In the genomic region with DNA sequence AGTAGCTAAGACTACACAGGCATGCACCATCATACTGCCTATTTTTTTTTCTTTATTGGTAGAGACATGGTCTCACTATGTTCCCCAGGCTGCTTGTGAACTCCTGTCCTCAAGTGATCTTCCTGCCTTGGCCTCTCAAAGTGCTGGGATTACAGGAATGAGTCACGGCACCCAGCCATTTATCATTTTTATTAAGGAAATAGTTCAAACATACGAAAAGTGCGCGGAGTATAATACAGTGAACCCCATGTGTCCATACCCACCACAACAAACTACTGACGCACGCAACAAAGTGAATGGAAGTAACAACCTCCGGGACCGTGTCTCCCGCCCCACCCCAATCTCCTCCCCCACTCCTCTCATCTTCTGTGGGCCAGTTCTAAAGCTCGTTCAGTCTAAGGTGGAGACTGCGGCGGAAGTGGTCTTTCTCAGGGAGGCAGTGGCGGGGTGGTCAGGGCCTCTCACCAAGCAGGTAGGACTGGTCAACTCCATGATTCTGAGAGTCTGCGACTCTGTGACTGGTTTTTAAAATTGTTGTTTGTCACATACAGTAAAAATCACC, we compare ENCODE assay signal across 1 cellular context.
TF ChIP-seq lines count a peak whose summit lies in the region.

No MANE protein-coding gene starts in this region.

TF ChIP-seq in K562, 482 proteins besides CTCF, POLR2A, EP300 and RAD21 (continued from another document and continues in another):
- TF ChIP-seq, protein P1, sequence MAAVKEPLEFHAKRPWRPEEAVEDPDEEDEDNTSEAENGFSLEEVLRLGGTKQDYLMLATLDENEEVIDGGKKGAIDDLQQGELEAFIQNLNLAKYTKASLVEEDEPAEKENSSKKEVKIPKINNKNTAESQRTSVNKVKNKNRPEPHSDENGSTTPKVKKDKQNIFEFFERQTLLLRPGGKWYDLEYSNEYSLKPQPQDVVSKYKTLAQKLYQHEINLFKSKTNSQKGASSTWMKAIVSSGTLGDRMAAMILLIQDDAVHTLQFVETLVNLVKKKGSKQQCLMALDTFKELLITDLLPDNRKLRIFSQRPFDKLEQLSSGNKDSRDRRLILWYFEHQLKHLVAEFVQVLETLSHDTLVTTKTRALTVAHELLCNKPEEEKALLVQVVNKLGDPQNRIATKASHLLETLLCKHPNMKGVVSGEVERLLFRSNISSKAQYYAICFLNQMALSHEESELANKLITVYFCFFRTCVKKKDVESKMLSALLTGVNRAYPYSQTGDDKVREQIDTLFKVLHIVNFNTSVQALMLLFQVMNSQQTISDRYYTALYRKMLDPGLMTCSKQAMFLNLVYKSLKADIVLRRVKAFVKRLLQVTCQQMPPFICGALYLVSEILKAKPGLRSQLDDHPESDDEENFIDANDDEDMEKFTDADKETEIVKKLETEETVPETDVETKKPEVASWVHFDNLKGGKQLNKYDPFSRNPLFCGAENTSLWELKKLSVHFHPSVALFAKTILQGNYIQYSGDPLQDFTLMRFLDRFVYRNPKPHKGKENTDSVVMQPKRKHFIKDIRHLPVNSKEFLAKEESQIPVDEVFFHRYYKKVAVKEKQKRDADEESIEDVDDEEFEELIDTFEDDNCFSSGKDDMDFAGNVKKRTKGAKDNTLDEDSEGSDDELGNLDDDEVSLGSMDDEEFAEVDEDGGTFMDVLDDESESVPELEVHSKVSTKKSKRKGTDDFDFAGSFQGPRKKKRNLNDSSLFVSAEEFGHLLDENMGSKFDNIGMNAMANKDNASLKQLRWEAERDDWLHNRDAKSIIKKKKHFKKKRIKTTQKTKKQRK (IDR thresholded peaks at IDR 0.05; ENCODE audit: borderline replicate concordance, low read depth, low read length), result no peak
- TF ChIP-seq, protein P2, sequence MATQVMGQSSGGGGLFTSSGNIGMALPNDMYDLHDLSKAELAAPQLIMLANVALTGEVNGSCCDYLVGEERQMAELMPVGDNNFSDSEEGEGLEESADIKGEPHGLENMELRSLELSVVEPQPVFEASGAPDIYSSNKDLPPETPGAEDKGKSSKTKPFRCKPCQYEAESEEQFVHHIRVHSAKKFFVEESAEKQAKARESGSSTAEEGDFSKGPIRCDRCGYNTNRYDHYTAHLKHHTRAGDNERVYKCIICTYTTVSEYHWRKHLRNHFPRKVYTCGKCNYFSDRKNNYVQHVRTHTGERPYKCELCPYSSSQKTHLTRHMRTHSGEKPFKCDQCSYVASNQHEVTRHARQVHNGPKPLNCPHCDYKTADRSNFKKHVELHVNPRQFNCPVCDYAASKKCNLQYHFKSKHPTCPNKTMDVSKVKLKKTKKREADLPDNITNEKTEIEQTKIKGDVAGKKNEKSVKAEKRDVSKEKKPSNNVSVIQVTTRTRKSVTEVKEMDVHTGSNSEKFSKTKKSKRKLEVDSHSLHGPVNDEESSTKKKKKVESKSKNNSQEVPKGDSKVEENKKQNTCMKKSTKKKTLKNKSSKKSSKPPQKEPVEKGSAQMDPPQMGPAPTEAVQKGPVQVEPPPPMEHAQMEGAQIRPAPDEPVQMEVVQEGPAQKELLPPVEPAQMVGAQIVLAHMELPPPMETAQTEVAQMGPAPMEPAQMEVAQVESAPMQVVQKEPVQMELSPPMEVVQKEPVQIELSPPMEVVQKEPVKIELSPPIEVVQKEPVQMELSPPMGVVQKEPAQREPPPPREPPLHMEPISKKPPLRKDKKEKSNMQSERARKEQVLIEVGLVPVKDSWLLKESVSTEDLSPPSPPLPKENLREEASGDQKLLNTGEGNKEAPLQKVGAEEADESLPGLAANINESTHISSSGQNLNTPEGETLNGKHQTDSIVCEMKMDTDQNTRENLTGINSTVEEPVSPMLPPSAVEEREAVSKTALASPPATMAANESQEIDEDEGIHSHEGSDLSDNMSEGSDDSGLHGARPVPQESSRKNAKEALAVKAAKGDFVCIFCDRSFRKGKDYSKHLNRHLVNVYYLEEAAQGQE (CRISPR knock-in tag; IDR thresholded peaks at IDR 0.05; ENCODE audit: low read depth), result no peak
- TF ChIP-seq WHSC1 (IDR thresholded peaks at IDR 0.05; ENCODE audit: low read length), result no peak
- no peak for TF ChIP-seq SIN3B (IDR thresholded peaks at IDR 0.05; ENCODE audit: low read depth)
- no peak for TF ChIP-seq KDM4B (IDR thresholded peaks at IDR 0.05; ENCODE audit: borderline replicate concordance in 2 of 2, low read depth in 1 of 2)
- TF ChIP-seq PHF8 (IDR thresholded peaks at IDR 0.05; ENCODE audit: borderline replicate concordance, low read length), result peak; percentile 23; the same call in 1 of the 2 replicates
- TF ChIP-seq, protein P3, sequence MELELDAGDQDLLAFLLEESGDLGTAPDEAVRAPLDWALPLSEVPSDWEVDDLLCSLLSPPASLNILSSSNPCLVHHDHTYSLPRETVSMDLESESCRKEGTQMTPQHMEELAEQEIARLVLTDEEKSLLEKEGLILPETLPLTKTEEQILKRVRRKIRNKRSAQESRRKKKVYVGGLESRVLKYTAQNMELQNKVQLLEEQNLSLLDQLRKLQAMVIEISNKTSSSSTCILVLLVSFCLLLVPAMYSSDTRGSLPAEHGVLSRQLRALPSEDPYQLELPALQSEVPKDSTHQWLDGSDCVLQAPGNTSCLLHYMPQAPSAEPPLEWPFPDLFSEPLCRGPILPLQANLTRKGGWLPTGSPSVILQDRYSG (tag; conservative IDR thresholded peaks at IDR 0.05; ENCODE audit: low read depth), result no peak
- TF ChIP-seq SPI1 (IDR thresholded peaks at IDR 0.05; ENCODE audit: borderline replicate concordance, low read depth, low read length), result no peak
- TF ChIP-seq TRIM28 (IDR thresholded peaks at IDR 0.05), result no peak
- TF ChIP-seq ZNF263 (CRISPR knock-in tag; IDR thresholded peaks at IDR 0.05; ENCODE audit: borderline replicate concordance), result no peak
- TF ChIP-seq KLF16 (IDR thresholded peaks at IDR 0.05), result no peak
- no peak for TF ChIP-seq ZNF778 (CRISPR knock-in tag; IDR thresholded peaks at IDR 0.05)
- no peak for TF ChIP-seq ZZZ3 (IDR thresholded peaks at IDR 0.05)
- TF ChIP-seq, protein P4, sequence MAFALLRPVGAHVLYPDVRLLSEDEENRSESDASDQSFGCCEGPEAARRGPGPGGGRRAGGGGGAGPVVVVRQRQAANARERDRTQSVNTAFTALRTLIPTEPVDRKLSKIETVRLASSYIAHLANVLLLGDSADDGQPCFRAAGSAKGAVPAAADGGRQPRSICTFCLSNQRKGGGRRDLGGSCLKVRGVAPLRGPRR (CRISPR knock-in tag; IDR thresholded peaks at IDR 0.05), result no peak
- TF ChIP-seq ATF7 (IDR thresholded peaks at IDR 0.05), result no peak
- no peak; the same call in 1 of the 2 replicates for TF ChIP-seq ETV5 (CRISPR knock-in tag; IDR thresholded peaks at IDR 0.05; ENCODE audit: low read depth)
- no peak for TF ChIP-seq HIVEP1 (CRISPR knock-in tag; IDR thresholded peaks at IDR 0.05)
- TF ChIP-seq TCFL5 (CRISPR knock-in tag; conservative IDR thresholded peaks at IDR 0.05), result no peak
- TF ChIP-seq DNMT1 (IDR thresholded peaks at IDR 0.05), result no peak
- no peak for TF ChIP-seq TSC22D4 (tag; IDR thresholded peaks at IDR 0.05)
- TF ChIP-seq, protein P5, sequence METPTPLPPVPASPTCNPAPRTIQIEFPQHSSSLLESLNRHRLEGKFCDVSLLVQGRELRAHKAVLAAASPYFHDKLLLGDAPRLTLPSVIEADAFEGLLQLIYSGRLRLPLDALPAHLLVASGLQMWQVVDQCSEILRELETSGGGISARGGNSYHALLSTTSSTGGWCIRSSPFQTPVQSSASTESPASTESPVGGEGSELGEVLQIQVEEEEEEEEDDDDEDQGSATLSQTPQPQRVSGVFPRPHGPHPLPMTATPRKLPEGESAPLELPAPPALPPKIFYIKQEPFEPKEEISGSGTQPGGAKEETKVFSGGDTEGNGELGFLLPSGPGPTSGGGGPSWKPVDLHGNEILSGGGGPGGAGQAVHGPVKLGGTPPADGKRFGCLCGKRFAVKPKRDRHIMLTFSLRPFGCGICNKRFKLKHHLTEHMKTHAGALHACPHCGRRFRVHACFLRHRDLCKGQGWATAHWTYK (CRISPR knock-in tag; IDR thresholded peaks at IDR 0.05), result no peak
- TF ChIP-seq ZC3H11A (IDR thresholded peaks at IDR 0.05; ENCODE audit: low read depth, low read length), result no peak
- TF ChIP-seq MCM7 (IDR thresholded peaks at IDR 0.05), result no peak
- no peak for TF ChIP-seq ILK (tag; IDR thresholded peaks at IDR 0.05; ENCODE audit: borderline replicate concordance, low read depth)
- TF ChIP-seq, protein P6, sequence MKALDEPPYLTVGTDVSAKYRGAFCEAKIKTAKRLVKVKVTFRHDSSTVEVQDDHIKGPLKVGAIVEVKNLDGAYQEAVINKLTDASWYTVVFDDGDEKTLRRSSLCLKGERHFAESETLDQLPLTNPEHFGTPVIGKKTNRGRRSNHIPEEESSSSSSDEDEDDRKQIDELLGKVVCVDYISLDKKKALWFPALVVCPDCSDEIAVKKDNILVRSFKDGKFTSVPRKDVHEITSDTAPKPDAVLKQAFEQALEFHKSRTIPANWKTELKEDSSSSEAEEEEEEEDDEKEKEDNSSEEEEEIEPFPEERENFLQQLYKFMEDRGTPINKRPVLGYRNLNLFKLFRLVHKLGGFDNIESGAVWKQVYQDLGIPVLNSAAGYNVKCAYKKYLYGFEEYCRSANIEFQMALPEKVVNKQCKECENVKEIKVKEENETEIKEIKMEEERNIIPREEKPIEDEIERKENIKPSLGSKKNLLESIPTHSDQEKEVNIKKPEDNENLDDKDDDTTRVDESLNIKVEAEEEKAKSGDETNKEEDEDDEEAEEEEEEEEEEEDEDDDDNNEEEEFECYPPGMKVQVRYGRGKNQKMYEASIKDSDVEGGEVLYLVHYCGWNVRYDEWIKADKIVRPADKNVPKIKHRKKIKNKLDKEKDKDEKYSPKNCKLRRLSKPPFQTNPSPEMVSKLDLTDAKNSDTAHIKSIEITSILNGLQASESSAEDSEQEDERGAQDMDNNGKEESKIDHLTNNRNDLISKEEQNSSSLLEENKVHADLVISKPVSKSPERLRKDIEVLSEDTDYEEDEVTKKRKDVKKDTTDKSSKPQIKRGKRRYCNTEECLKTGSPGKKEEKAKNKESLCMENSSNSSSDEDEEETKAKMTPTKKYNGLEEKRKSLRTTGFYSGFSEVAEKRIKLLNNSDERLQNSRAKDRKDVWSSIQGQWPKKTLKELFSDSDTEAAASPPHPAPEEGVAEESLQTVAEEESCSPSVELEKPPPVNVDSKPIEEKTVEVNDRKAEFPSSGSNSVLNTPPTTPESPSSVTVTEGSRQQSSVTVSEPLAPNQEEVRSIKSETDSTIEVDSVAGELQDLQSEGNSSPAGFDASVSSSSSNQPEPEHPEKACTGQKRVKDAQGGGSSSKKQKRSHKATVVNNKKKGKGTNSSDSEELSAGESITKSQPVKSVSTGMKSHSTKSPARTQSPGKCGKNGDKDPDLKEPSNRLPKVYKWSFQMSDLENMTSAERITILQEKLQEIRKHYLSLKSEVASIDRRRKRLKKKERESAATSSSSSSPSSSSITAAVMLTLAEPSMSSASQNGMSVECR (CRISPR knock-in tag; IDR thresholded peaks at IDR 0.05), result no peak
- no peak for TF ChIP-seq ELF4 (CRISPR knock-in tag; IDR thresholded peaks at IDR 0.05)
- TF ChIP-seq SP2 (IDR thresholded peaks at IDR 0.05; ENCODE audit: extremely low read depth, low read depth, low read length, poor library complexity, severe bottlenecking), result no peak
- TF ChIP-seq, protein P7, sequence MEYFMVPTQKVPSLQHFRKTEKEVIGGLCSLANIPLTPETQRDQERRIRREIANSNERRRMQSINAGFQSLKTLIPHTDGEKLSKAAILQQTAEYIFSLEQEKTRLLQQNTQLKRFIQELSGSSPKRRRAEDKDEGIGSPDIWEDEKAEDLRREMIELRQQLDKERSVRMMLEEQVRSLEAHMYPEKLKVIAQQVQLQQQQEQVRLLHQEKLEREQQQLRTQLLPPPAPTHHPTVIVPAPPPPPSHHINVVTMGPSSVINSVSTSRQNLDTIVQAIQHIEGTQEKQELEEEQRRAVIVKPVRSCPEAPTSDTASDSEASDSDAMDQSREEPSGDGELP (CRISPR knock-in tag; IDR thresholded peaks at IDR 0.05; ENCODE audit: borderline replicate concordance), result no peak
- no peak for TF ChIP-seq NFYB (IDR thresholded peaks at IDR 0.05; ENCODE audit: extremely low read depth, insufficient read length)
- TF ChIP-seq FOXA1 (IDR thresholded peaks at IDR 0.05; ENCODE audit: borderline replicate concordance), result no peak
- no peak for TF ChIP-seq ZNF431 (CRISPR knock-in tag; IDR thresholded peaks at IDR 0.05)
- TF ChIP-seq ZNF589 (CRISPR knock-in tag; IDR thresholded peaks at IDR 0.05; ENCODE audit: low read depth), result no peak
- TF ChIP-seq POLR2AphosphoS2 (IDR thresholded peaks at IDR 0.05; ENCODE audit: low read length), result no peak
- TF ChIP-seq NELFE (IDR thresholded peaks at IDR 0.05; ENCODE audit: insufficient read depth, insufficient read length), result no peak
- TF ChIP-seq PCBP2 (IDR thresholded peaks at IDR 0.05; ENCODE audit: low read depth, low read length, poor library complexity, severe bottlenecking), result no peak
- no peak for TF ChIP-seq SRSF3 (IDR thresholded peaks at IDR 0.05; ENCODE audit: insufficient read depth, low read length)
- TF ChIP-seq, protein P8, sequence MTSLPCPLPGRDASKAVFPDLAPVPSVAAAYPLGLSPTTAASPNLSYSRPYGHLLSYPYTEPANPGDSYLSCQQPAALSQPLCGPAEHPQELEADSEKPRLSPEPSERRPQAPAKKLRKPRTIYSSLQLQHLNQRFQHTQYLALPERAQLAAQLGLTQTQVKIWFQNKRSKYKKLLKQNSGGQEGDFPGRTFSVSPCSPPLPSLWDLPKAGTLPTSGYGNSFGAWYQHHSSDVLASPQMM (CRISPR knock-in tag; IDR thresholded peaks at IDR 0.05), result no peak
- 0 out of 2 replicates have a peak, but pooled peaks have one; percentile 19 for TF ChIP-seq EP400 (IDR thresholded peaks at IDR 0.05)
- TF ChIP-seq ASH1L (IDR thresholded peaks at IDR 0.05; ENCODE audit: borderline replicate concordance, low read depth, partially characterized antibody), result no peak
- no peak for TF ChIP-seq KHSRP (IDR thresholded peaks at IDR 0.05)
- TF ChIP-seq ZNF780A (CRISPR knock-in tag; IDR thresholded peaks at IDR 0.05), result no peak
- TF ChIP-seq ZNF121 (CRISPR knock-in tag; conservative IDR thresholded peaks at IDR 0.05), result no peak
- TF ChIP-seq ZNF384 (IDR thresholded peaks at IDR 0.05; ENCODE audit: low read depth, low read length), result peak; percentile 58
- TF ChIP-seq RBM22 (IDR thresholded peaks at IDR 0.05; ENCODE audit: low read depth, low read length, poor library complexity, severe bottlenecking), result no peak
- no peak for TF ChIP-seq NR3C1 (CRISPR knock-in tag; IDR thresholded peaks at IDR 0.05)
- TF ChIP-seq, protein P9, sequence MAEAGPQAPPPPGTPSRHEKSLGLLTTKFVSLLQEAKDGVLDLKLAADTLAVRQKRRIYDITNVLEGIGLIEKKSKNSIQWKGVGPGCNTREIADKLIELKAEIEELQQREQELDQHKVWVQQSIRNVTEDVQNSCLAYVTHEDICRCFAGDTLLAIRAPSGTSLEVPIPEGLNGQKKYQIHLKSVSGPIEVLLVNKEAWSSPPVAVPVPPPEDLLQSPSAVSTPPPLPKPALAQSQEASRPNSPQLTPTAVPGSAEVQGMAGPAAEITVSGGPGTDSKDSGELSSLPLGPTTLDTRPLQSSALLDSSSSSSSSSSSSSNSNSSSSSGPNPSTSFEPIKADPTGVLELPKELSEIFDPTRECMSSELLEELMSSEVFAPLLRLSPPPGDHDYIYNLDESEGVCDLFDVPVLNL (CRISPR knock-in tag; IDR thresholded peaks at IDR 0.05; ENCODE audit: low read depth), result no peak
- no peak for TF ChIP-seq MIER1 (IDR thresholded peaks at IDR 0.05; ENCODE audit: low read depth)
- TF ChIP-seq MED1 (CRISPR knock-in tag; IDR thresholded peaks at IDR 0.05; ENCODE audit: borderline replicate concordance), result no peak
- no peak for TF ChIP-seq SRSF7 (optimal IDR thresholded peaks at IDR 0.05; ENCODE audit: low read depth, low read length)
